ENCODE assay signal across 1 cellular context in genomic region chr2:216661051-216661450, GRCh38.
TF ChIP-seq lines count a peak whose summit lies in the region.

No MANE protein-coding gene starts in this region.

TF ChIP-seq in HepG2, 621 proteins besides CTCF, POLR2A, EP300 and RAD21:
- peak; percentile 88; the same call in 1 of the 2 replicates for TF ChIP-seq ZNF121 (CRISPR knock-in tag; IDR thresholded peaks at IDR 0.05)
- TF ChIP-seq SPEN (CRISPR knock-in tag; IDR thresholded peaks at IDR 0.05; ENCODE audit: low read depth), result no peak
